In the genomic region with DNA sequence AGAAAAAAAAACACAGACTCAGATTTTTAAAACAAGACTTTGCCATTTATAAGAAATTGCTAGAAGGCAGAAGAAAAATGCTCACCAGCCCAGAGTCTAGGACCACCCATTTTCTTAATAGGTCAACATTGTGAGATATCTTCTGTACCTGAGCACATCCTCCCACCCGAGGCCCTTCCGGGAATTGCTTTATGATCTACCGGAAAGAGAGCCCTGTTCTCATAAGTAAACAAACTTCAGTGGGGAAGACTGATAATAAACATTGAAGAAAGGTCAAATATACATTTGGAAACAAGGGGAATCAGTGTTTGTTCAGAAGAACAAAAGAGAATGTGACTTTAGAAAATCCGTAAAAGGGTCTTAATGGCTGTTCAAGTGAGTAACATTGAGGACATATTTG, we compare ENCODE assay signal across 36 cellular contexts. TPM values are rescaled to one million over a fixed set of nuclear protein-coding genes. Genes with fewer than 3 reads are reported as not detected.
A peak's percentile ranks its signal among the peaks of the same experiment; 100 is the strongest.
DNase-seq lines count a peak whose midpoint lies in the region; ATAC-seq, FAIRE-seq and TF ChIP-seq lines count a peak whose summit lies in the region.
"Had no signal": no experiment of that assay in that cellular context is flagged by ENCODE, and none has a peak within 500 bp of the region (broad histone marks: within the 10 kb centered on the region; RNA-seq: fewer than 3 reads in every experiment).

No MANE protein-coding gene starts in this region.

- no peaks in the 10 kb centered on the region for H3K9me3 ChIP-seq in transverse colon
- H3K9me3 ChIP-seq: esophagus muscularis mucosa, left lung, neutrophil, prostate gland, tibial nerve had no signal

- in situ Hi-C loops in transverse colon (cut with MboI; ENCODE audit: low pct_ligation_motif_present in 1 of 4, low pct_unique_long_range_greater_than_20kb in 1 of 4, low sequenced_read_pairs in 3 of 4): no loop called here

- H3K4me3 ChIP-seq in transverse colon: no peak overlapping the region
- H3K4me3 ChIP-seq: dorsolateral prefrontal cortex, esophagus muscularis mucosa, left lung, prostate gland, tibial nerve had no signal

- TF ChIP-seq CTCF in transverse colon (IDR thresholded peaks at IDR 0.05) (no peak), omental fat pad (IDR thresholded peaks at IDR 0.05) (no peak)

- peaks cover 10 to 30% (median 21%) of the 10 kb centered on the region in 4 donors for H3K4me1 ChIP-seq in transverse colon
- H3K4me1 ChIP-seq: esophagus muscularis mucosa, prostate gland, tibial nerve had no signal

- DNase-seq in NCI-H1417 (lab: John Stamatoyannopoulos, UW): peak in 2 of 3 experiments; percentile 63 to 87
- DNase-seq in NCI-H1417 treated with DMSO at 0.1 percent for 48 hours (lab: John Stamatoyannopoulos, UW): no peak
- DNase-seq in NCI-H69 (lab: John Stamatoyannopoulos, UW): peak; percentile 93
- peak; percentile 36 for DNase-seq in transverse colon
- no peak for DNase-seq in DMS 273 (lab: John Stamatoyannopoulos, UW; ENCODE audit: unreplicated experiment)
- no peak for DNase-seq in omental fat pad (ENCODE audit: low spot score)
- DNase-seq in NCI-H2171 treated with DMSO at 0.1 percent for 48 hours (lab: John Stamatoyannopoulos, UW): no peak
- DNase-seq: activated CD4-positive, alpha-beta memory T cell treated with anti-CD3 and anti-CD28 coated beads, Interleukin-2, amount 10 ng/mL, durations not matched to agents 7 days and 5 days; activated CD4-positive, alpha-beta T cell treated with anti-CD3 and anti-CD28 coated beads for 1 hour; activated CD8-positive, alpha-beta memory T cell treated with anti-CD3 and anti-CD28 coated beads, Interleukin-2, amount 50 U/mL, for 4 hours; activated naive CD4-positive, alpha-beta T cell treated with anti-CD3 and anti-CD28 coated beads for 36 hours; central memory CD4-positive, alpha-beta T cell; dorsolateral prefrontal cortex; EL; foreskin fibroblast; GOT3; HFFc6; KBM-7; left lung; NCI-H524; stimulated activated CD4-positive, alpha-beta T cell treated with anti-CD3 and anti-CD28 coated beads, Interleukin-4, amount 100 ng/mL, for 1 hour; T-helper 17 cell had no signal

- FAIRE-seq in colon (lab: Jason Lieb, UNC): peak; percentile 43
- FAIRE-seq: endometrium had no signal

- TF ChIP-seq EP300 in transverse colon (IDR thresholded peaks at IDR 0.05; ENCODE audit: low read depth): no peak

- no peaks in the 10 kb centered on the region for H3K36me3 ChIP-seq in transverse colon
- H3K36me3 ChIP-seq: esophagus muscularis mucosa, left lung, prostate gland, tibial nerve had no signal

- no peaks in the 10 kb centered on the region for H3K27me3 ChIP-seq in transverse colon
- H3K27me3 ChIP-seq: dorsolateral prefrontal cortex, esophagus muscularis mucosa, left lung, neutrophil, tibial nerve had no signal

- no peak for ATAC-seq in omental fat pad (ENCODE audit: low FRiP score)
- ATAC-seq: left lung, Right ventricle myocardium inferior, sciatic nerve, T-helper 17 cell had no signal

- intact Hi-C loops in transverse colon (cut with DNase I; ENCODE audit: low total_unique reads): no loop called here

- TF ChIP-seq POLR2A in transverse colon (IDR thresholded peaks at IDR 0.05): no peak

- peak overlapping the region; percentile 54 to 79 (median 66) for H3K27ac ChIP-seq in transverse colon
- H3K27ac ChIP-seq: 22Rv1, C4-2B, dorsolateral prefrontal cortex, esophagus muscularis mucosa, left lung, neutrophil, prostate gland, tibial nerve had no signal

- 35 to 40% methylated on average over 3 to 4 of the region's 4 CpGs for WGBS in transverse colon (ENCODE audit: low coverage in 1 of 2), 2 donors

RNA-seq across cellular contexts. Expression of a gene that starts 44.4 kb away (rescaled TPM):
- total RNA-seq in transverse colon (not detected), omental fat pad (not detected)
- total RNA-seq: activated CD4-positive, alpha-beta memory T cell treated with anti-CD3 and anti-CD28 coated beads, Interleukin-2, amount 10 ng/mL, durations not matched to agents 7 days and 5 days; activated naive CD4-positive, alpha-beta T cell treated with anti-CD3 and anti-CD28 coated beads for 36 hours; activated T-helper 1 cell treated with anti-CD3 and anti-CD28 coated beads, Interleukin-12 subunit alpha, Interleukin-12 subunit beta, Interleukin-2, Interleukin-4 antibody, amounts not matched to agents 30 ng/mL and 10 ng/mL and 1 ng/mL, durations not matched to agents 14 hours and 24 hours and 36 hours; dorsolateral prefrontal cortex; esophagus muscularis mucosa; HFFc6; HT1080; left lung; M059J; mesenteric fat pad; Right ventricle myocardium inferior; sciatic nerve; T-helper 17 cell; tibial nerve had no signal

Comparison
In these comparisons a context has a peak if more than half of its experiments do, and no peak if none do; other contexts are left out.
1. DNase-seq: peak in NCI-H1417 (2 of 3), NCI-H69 (single experiment) and transverse colon (single experiment); none in NCI-H1417 treated with DMSO at 0.1 percent for 48 hours (single experiment), DMS 273 (single experiment), omental fat pad (single experiment) and NCI-H2171 treated with DMSO at 0.1 percent for 48 hours (single experiment).